8 cellular contexts compared by ENCODE assay signal in the genomic region with DNA sequence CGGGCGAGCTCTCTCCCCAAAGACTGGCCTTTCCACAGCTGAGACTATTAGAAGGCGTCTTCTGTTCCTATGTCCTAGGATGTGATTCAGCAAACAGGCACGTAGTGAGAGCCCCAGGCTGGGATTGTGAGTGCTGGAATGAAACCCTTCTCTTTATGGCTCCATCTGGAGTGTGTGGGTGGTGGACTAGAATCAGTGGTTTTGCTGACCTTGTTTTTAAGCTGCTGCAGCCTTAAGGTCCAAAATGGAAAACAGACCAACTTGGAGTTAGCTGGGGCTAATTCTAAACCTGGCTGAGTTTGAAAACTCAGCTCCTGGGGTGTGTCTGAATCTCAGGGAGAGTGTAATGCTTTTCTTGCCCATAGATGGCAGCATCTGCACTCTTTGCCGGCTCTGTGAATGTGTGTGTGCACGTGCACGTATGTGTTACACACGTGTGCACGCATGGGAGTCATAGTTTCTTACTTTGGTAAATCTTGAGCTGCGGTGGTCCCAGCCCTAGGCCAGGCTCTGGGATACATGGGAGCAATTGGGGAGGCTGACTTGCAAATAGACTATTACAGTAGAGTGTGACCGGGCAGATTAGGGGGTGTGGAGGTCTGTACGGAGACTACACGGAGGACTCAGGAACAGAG. TPM values are rescaled to one million over a fixed set of nuclear protein-coding genes. Genes with fewer than 3 reads are reported as not detected.
DNase-seq lines count a peak whose midpoint lies in the region; ATAC-seq, FAIRE-seq and TF ChIP-seq lines count a peak whose summit lies in the region.

No MANE protein-coding gene starts in this region.

- dilution Hi-C loops in endothelial cell of umbilical vein (cut with MboI; ENCODE audit: extremely low pct_ligation_motif_present, low sequenced_read_pairs), result no loop called here

- H3K9ac ChIP-seq in endothelial cell of umbilical vein (replicated peaks; ENCODE audit: extremely low read depth, insufficient read depth, low read length), result peak overlapping the region; percentile 42

- H3K79me2 ChIP-seq in endothelial cell of umbilical vein (ENCODE audit: control insufficient read depth, insufficient read depth, low read length), result no peaks in the 10 kb centered on the region

- peaks cover 44% of the 10 kb centered on the region for H3K4me1 ChIP-seq in endothelial cell of umbilical vein (ENCODE audit: control insufficient read depth, extremely low read depth, insufficient read depth, low read length)

- CTCF ChIA-PET in endothelial cell of umbilical vein (lab: Charles Lee), result interaction anchor here (0.6 to 2.6 kb wide), 49 partner anchors 9 to 267 kb away, joined by 3 to 68 read pairs (median 5); a partner anchor contains a TSS

- intact Hi-C loops in endothelial cell of umbilical vein (cut with micrococcal nuclease), result loop anchor here (1.0 kb wide), 6 partner anchors 9 to 122 kb away; no protein-coding TSS in a partner anchor

- POLR2A ChIA-PET in endothelial cell of umbilical vein (lab: Charles Lee), result interaction anchor here (1.6 to 1.8 kb wide), 2 partner anchors 8 to 10 kb away, joined by 7 to 12 read pairs; a partner anchor contains a TSS

- H2AFZ ChIP-seq in endothelial cell of umbilical vein (ENCODE audit: low read depth, low read length), result peak overlapping the region; percentile 66

- H4K20me1 ChIP-seq in endothelial cell of umbilical vein (replicated peaks; ENCODE audit: control insufficient read depth, extremely low read depth, insufficient read depth, low read length), result no peaks in the 10 kb centered on the region

- H3K27me3 ChIP-seq in endothelial cell of umbilical vein (ENCODE audit: control insufficient read depth in 2 of 2, insufficient read depth in 2 of 2, low read length in 2 of 2), result no peaks in the 10 kb centered on the region

- peak; percentile 97 for FAIRE-seq in endothelial cell of umbilical vein (lab: Jason Lieb, UNC)

- H3K27ac ChIP-seq in VCaP (no peak overlapping the region), endothelial cell of umbilical vein (ENCODE audit: insufficient read depth, low read depth, low read length) (peak overlapping the region; percentile 73)

- TF ChIP-seq CTCF in AG09309 (IDR thresholded peaks at IDR 0.05; ENCODE audit: control insufficient read depth, insufficient read depth, low read depth, low read length, missing control alignments), result peak; percentile 84
- peak; percentile 69 for TF ChIP-seq CTCF in GM12874 (IDR thresholded peaks at IDR 0.05; ENCODE audit: insufficient read depth, low read depth, low read length)
- TF ChIP-seq CTCF in VCaP (conservative IDR thresholded peaks at IDR 0.05), result peak; percentile 90
- TF ChIP-seq CTCF in endothelial cell of umbilical vein (IDR thresholded peaks at IDR 0.05; ENCODE audit: extremely low read depth in 1 of 2, insufficient read depth in 1 of 2, low read depth in 1 of 2, low read length in 2 of 2), result peak; percentile 80 to 84

- no peaks in the 10 kb centered on the region for H3K36me3 ChIP-seq in endothelial cell of umbilical vein (ENCODE audit: control insufficient read depth in 2 of 2, extremely low read depth in 1 of 2, insufficient read depth in 2 of 2, low read length in 2 of 2)

- H3K9me1 ChIP-seq in endothelial cell of umbilical vein (replicated peaks; ENCODE audit: control insufficient read depth, extremely low read depth, insufficient read depth, low read length), result no peaks in the 10 kb centered on the region

- BruUV-seq in endothelial cell of umbilical vein (replicated peaks; lab: Mats Ljungman, UMichigan), result no TSS peak

- peak; percentile 99 for DNase-seq in AG09309 (ENCODE audit: low read depth)
- DNase-seq in M059J (ENCODE audit: low read depth), result peak; percentile 99
- peak; percentile 84 for DNase-seq in endothelial cell of umbilical vein (ENCODE audit: low read depth, low spot score)
- DNase-seq in midbrain (lab: John Stamatoyannopoulos, UW), result peak; percentile 67
- peak; percentile 90 for DNase-seq in superior temporal gyrus (ENCODE audit: extremely low spot score)

- H3K4me2 ChIP-seq in endothelial cell of umbilical vein (ENCODE audit: insufficient read depth, low read length), result peak overlapping the region; percentile 48

- H3K9me3 ChIP-seq in endothelial cell of umbilical vein (replicated peaks; ENCODE audit: control insufficient read depth, insufficient read depth, low read length), result no peaks in the 10 kb centered on the region

- no peak overlapping the region for H3K4me3 ChIP-seq in AG09309 (ENCODE audit: control insufficient read depth, low read depth, low read length)
- peak overlapping the region in 1 of 3 experiments; percentile 8 for H3K4me3 ChIP-seq in endothelial cell of umbilical vein (replicated peaks in 1 of 3; ENCODE audit: insufficient read depth in 1 of 3, low read depth in 1 of 3, low read length in 3 of 3)

- ATAC-seq in HG02571 (IDR thresholded peaks at IDR 0.05; ENCODE audit: unreplicated experiment), result no peak

- no peak for TF ChIP-seq POLR2A in endothelial cell of umbilical vein (IDR thresholded peaks at IDR 0.05; ENCODE audit: low read depth, low read length)

TF ChIP-seq in endothelial cell of umbilical vein, 7 proteins besides CTCF, POLR2A, EP300 and RAD21:
- TF ChIP-seq EZH2 (IDR thresholded peaks at IDR 0.05; ENCODE audit: borderline replicate concordance, low read depth, low read length, severe bottlenecking), result no peak
- TF ChIP-seq, protein P1, sequence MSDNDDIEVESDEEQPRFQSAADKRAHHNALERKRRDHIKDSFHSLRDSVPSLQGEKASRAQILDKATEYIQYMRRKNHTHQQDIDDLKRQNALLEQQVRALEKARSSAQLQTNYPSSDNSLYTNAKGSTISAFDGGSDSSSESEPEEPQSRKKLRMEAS (IDR thresholded peaks at IDR 0.05; ENCODE audit: insufficient read depth, insufficient read length), result peak; percentile 98
- peak; percentile 24 for TF ChIP-seq FOS (IDR thresholded peaks at IDR 0.05; ENCODE audit: borderline replicate concordance, insufficient read depth, low read length)
- no peak for TF ChIP-seq GATA2 (IDR thresholded peaks at IDR 0.05; ENCODE audit: insufficient read depth, insufficient read length, low read depth, low read length)
- peak; percentile 92 for TF ChIP-seq MYC (IDR thresholded peaks at IDR 0.05; ENCODE audit: low read depth, low read length)
- peak; percentile 3 for TF ChIP-seq JUN (IDR thresholded peaks at IDR 0.05; ENCODE audit: borderline replicate concordance, insufficient read depth, insufficient read length, low read depth)
- no peak for TF ChIP-seq POLR2AphosphoS5 (IDR thresholded peaks at IDR 0.05; ENCODE audit: insufficient read depth, low read depth, low read length)
TF ChIP-seq in endothelial cell of umbilical vein: peak in this region for 4.

RNA-seq across cellular contexts. Expression of a gene that starts 10.7 kb away (rescaled TPM):
- 142 and 207 TPM in 2 replicates for total RNA-seq in M059J (2014; rRNA removed; shearing (Covaris generic))
- 130 and 176 TPM in 2 replicates for total RNA-seq in endothelial cell of umbilical vein
- 226 and 232 TPM in 2 replicates for polyA plus RNA-seq in endothelial cell of umbilical vein
- polyA plus RNA-seq in endothelial cell of umbilical vein (2011; cell fraction: cytosol; rRNA removed), result 173 and 209 TPM in 2 replicates
- 166 and 211 TPM in 2 replicates for polyA plus RNA-seq in endothelial cell of umbilical vein (2011; cell fraction: nucleus; rRNA removed)
- 108 and 158 TPM in 2 replicates for polyA plus RNA-seq in endothelial cell of umbilical vein (2012)
- polyA minus RNA-seq in endothelial cell of umbilical vein, result 266 and 282 TPM in 2 replicates
- 24.0 TPM for polyA minus RNA-seq in endothelial cell of umbilical vein (2011; cell fraction: cytosol; rRNA and poly(A)+ RNA removed)
- 55.1 and 90.4 TPM in 2 replicates for polyA minus RNA-seq in endothelial cell of umbilical vein (2011; cell fraction: nucleus; rRNA and poly(A)+ RNA removed)
